33 cellular contexts compared by ENCODE assay signal in genomic region chr12:4401108-4401507, GRCh38. TPM values are rescaled to one million over a fixed set of nuclear protein-coding genes. Genes with fewer than 3 reads are reported as not detected.
"Had no signal": no experiment of that assay in that cellular context is flagged by ENCODE, and none has a peak within 500 bp of the region (broad histone marks: within the 10 kb centered on the region; RNA-seq: fewer than 3 reads in every experiment).

No MANE protein-coding gene starts in this region.

- H3K36me3 ChIP-seq: stomach, suprapubic skin, thoracic aorta, thyroid gland, tibial artery, tibial nerve, transverse colon, upper lobe of left lung, upper lobe of right lung, uterus, vagina had no signal

- H3K4me1 Mint-ChIP-seq: stimulated activated effector memory CD8-positive, alpha-beta T cell treated with anti-CD3 and anti-CD28 coated beads, Interleukin-12 subunit alpha, Interleukin-12 subunit beta, amount 100 ng/mL, for 72 hours; stimulated activated naive CD8-positive, alpha-beta T cell treated with anti-CD3 and anti-CD28 coated beads, Interleukin-15, amount 100 ng/mL, for 72 hours had no signal

- H3K4me1 ChIP-seq: stomach, suprapubic skin, testis, thyroid gland, tibial artery, tibial nerve, transverse colon, upper lobe of left lung, upper lobe of right lung, uterus, vagina had no signal

- H3K4me3 Mint-ChIP-seq: stimulated activated effector memory CD8-positive, alpha-beta T cell treated with anti-CD3 and anti-CD28 coated beads, Interleukin-12 subunit alpha, Interleukin-12 subunit beta, amount 100 ng/mL, for 72 hours; stimulated activated memory B cell treated with anti-CD40 and anti-IgM and Interleukin-4, amounts not matched to agents 10 μg/mL and 1 μg/mL and 100 μg/mL, for 72 hours; stimulated activated naive B cell treated with anti-CD40 and anti-IgM and Interleukin-4, amounts not matched to agents 10 μg/mL and 1 μg/mL and 100 μg/mL, for 72 hours; stimulated activated naive CD8-positive, alpha-beta T cell treated with anti-CD3 and anti-CD28 coated beads, Interleukin-15, amount 100 ng/mL, for 72 hours; stimulated activated naive CD8-positive, alpha-beta T cell treated with anti-CD3 and anti-CD28 coated beads, Interleukin-15, Interleukin-2, amounts not matched to agents 100 ng/mL and 50 ng/mL, for 24 hours; type B pancreatic cell had no signal

- FAIRE-seq: urothelium cell line had no signal

- ATAC-seq: stimulated activated effector memory CD8-positive, alpha-beta T cell treated with anti-CD3 and anti-CD28 coated beads, Interleukin-12 subunit alpha, Interleukin-12 subunit beta, amount 100 ng/mL, for 72 hours; stimulated activated memory B cell treated with anti-CD40 and anti-IgM and Interleukin-4, amounts not matched to agents 10 μg/mL and 1 μg/mL and 100 μg/mL, for 72 hours; stimulated activated naive B cell treated with anti-CD40 and anti-IgM and Interleukin-4, amounts not matched to agents 10 μg/mL and 1 μg/mL and 100 μg/mL, for 72 hours; stimulated activated naive CD8-positive, alpha-beta T cell treated with anti-CD3 and anti-CD28 coated beads, Interleukin-15, amount 100 ng/mL, for 72 hours; stimulated activated naive CD8-positive, alpha-beta T cell treated with anti-CD3 and anti-CD28 coated beads, Interleukin-15, Interleukin-2, amounts not matched to agents 100 U/mL and 50 U/mL, for 24 hours; upper lobe of right lung had no signal

- H3K9me3 ChIP-seq: stomach, suprapubic skin, testis, thoracic aorta, thyroid gland, tibial artery, transverse colon, upper lobe of left lung, upper lobe of right lung, uterus, vagina had no signal

- H3K27me3 ChIP-seq: stomach, testis, thyroid gland, tibial artery, tibial nerve, upper lobe of left lung, uterus, vagina had no signal

- H3K27ac Mint-ChIP-seq: stimulated activated effector memory CD8-positive, alpha-beta T cell treated with anti-CD3 and anti-CD28 coated beads, Interleukin-12 subunit alpha, Interleukin-12 subunit beta, amount 100 ng/mL, for 72 hours; stimulated activated memory B cell treated with anti-CD40 and anti-IgM and Interleukin-4, amounts not matched to agents 10 μg/mL and 1 μg/mL and 100 μg/mL, for 72 hours; stimulated activated naive B cell treated with anti-CD40 and anti-IgM and Interleukin-4, amounts not matched to agents 10 μg/mL and 1 μg/mL and 100 μg/mL, for 72 hours; stimulated activated naive CD8-positive, alpha-beta T cell treated with anti-CD3 and anti-CD28 coated beads, Interleukin-15, amount 100 ng/mL, for 72 hours; stimulated activated naive CD8-positive, alpha-beta T cell treated with anti-CD3 and anti-CD28 coated beads, Interleukin-15, Interleukin-2, amounts not matched to agents 100 ng/mL and 50 ng/mL, for 24 hours; type B pancreatic cell had no signal

- H3K4me3 ChIP-seq: stomach, suprapubic skin, testis, thoracic aorta, thyroid gland, tibial artery, tibial nerve, transverse colon, upper lobe of left lung, upper lobe of right lung, uterus, vagina had no signal

- H3K9me3 Mint-ChIP-seq: stimulated activated effector memory CD8-positive, alpha-beta T cell treated with anti-CD3 and anti-CD28 coated beads, Interleukin-12 subunit alpha, Interleukin-12 subunit beta, amount 100 ng/mL, for 72 hours; stimulated activated memory B cell treated with anti-CD40 and anti-IgM and Interleukin-4, amounts not matched to agents 10 μg/mL and 1 μg/mL and 100 μg/mL, for 72 hours; stimulated activated naive CD8-positive, alpha-beta T cell treated with anti-CD3 and anti-CD28 coated beads, Interleukin-15, amount 100 ng/mL, for 72 hours; stimulated activated naive CD8-positive, alpha-beta T cell treated with anti-CD3 and anti-CD28 coated beads, Interleukin-15, Interleukin-2, amounts not matched to agents 100 ng/mL and 50 ng/mL, for 24 hours had no signal

- H3K27ac ChIP-seq: stomach, suprapubic skin, testis, thoracic aorta, thyroid gland, tibial artery, tibial nerve, transverse colon, upper lobe of left lung, upper lobe of right lung, uterus, vagina had no signal

- DNase-seq: stimulated activated CD4-positive, alpha-beta T cell treated with anti-CD3 and anti-CD28 coated beads, Interleukin-2, amount 100 ng/mL, for 48 hours; stimulated activated CD4-positive, alpha-beta T cell treated with anti-CD3 and anti-CD28 coated beads, Interleukin-4, amount 100 ng/mL, for 1 hour; stimulated activated CD4-positive, alpha-beta T cell treated with anti-CD3 and anti-CD28 coated beads, Interleukin-4, amount 100 ng/mL, for 24 hours; stimulated activated CD4-positive, alpha-beta T cell treated with anti-CD3 and anti-CD28 coated beads, Interleukin-4, amount 100 ng/mL, for 4 hours; stimulated activated naive B cell treated with anti-CD40 and anti-IgM and Interleukin-4, amounts not matched to agents 10 μg/mL and 1 μg/mL and 100 μg/mL, for 72 hours; stimulated activated naive CD4-positive, alpha-beta T cell; stimulated activated naive CD4-positive, alpha-beta T cell treated with Interleukin-2 at 50 U/mL for 16 hours; stimulated activated naive CD8-positive, alpha-beta T cell treated with anti-CD3 and anti-CD28 coated beads, Interleukin-15, amount 100 ng/mL, for 72 hours; stimulated activated naive CD8-positive, alpha-beta T cell treated with anti-CD3 and anti-CD28 coated beads, Interleukin-15, Interleukin-2, amounts not matched to agents 100 U/mL and 50 U/mL, for 24 hours; stomach; substantia nigra; testis; thyroid gland; tibial artery; transverse colon; trophoblast cell; upper lobe of left lung; upper lobe of right lung; uterus had no signal

- H3K36me3 Mint-ChIP-seq: stimulated activated effector memory CD8-positive, alpha-beta T cell treated with anti-CD3 and anti-CD28 coated beads, Interleukin-12 subunit alpha, Interleukin-12 subunit beta, amount 100 ng/mL, for 72 hours; stimulated activated memory B cell treated with anti-CD40 and anti-IgM and Interleukin-4, amounts not matched to agents 10 μg/mL and 1 μg/mL and 100 μg/mL, for 72 hours; stimulated activated naive B cell treated with anti-CD40 and anti-IgM and Interleukin-4, amounts not matched to agents 10 μg/mL and 1 μg/mL and 100 μg/mL, for 72 hours; type B pancreatic cell had no signal

RNA-seq across cellular contexts. Expression of gene FGF23, which starts 21.6 kb away (rescaled TPM):
- total RNA-seq: stomach, suprapubic skin, temporal lobe, testis, thoracic aorta, thyroid gland, tibial nerve, transverse colon, upper lobe of left lung, upper lobe of right lung, ureter, urinary bladder, uterus, vagina had no signal
- polyA plus RNA-seq: stomach, urinary bladder had no signal

RNA-seq across cellular contexts. Expression of gene FGF6, which starts 44.5 kb away (rescaled TPM):
- total RNA-seq: stomach, subcutaneous adipose tissue, suprapubic skin, temporal lobe, testis, thoracic aorta, thyroid gland, tibial nerve, transverse colon, upper lobe of left lung, upper lobe of right lung, ureter, uterus, vagina had no signal
- polyA plus RNA-seq: stomach, thymus had no signal
